In the genomic region with DNA sequence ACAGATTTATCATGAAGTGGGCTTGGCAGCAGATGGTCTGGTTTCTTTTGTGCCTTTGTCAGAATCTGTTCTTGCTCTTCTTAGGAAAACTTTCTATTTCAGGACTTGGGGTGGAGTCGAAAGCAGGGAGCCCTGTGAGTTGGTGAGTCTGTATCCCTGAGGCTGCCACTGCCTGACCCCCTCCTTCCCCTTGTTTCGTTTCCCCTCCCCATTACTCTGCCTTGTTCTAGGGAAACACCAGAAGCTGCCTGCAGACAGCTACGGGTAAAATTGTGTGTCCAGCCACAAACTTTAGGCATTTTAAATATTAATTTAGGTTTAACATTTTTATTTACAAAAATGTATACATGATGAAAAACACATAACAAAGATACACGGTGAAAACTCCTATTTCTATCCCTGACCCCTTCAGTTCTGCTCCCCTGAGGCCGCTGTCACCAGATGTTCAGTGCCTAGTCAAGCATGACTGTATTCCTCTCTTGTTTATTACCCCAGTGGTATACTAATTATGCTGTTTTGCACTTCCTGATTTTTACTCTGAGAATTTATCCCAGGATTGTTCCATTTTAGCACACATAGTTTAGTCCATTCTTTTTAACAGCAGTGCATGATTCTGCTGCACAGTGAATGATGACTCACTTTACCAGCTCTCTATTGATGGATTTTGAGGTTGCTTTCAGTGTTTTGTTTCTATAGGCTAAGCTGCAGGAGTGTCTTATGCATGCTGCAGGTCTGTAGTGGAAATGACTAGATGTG, we compare ENCODE assay signal across 8 cellular contexts. TPM values are rescaled to one million over a fixed set of nuclear protein-coding genes. Genes with fewer than 3 reads are reported as not detected.
A peak's percentile ranks its signal among the peaks of the same experiment; 100 is the strongest.
DNase-seq lines count a peak whose midpoint lies in the region; ATAC-seq and TF ChIP-seq lines count a peak whose summit lies in the region.

No MANE protein-coding gene starts in this region.

- H3K36me3 ChIP-seq in left ventricle myocardium inferior = no peaks in the 10 kb centered on the region
- H3K36me3 ChIP-seq in adipocyte (ENCODE audit: control insufficient read depth, insufficient read depth, low read length, severe bottlenecking) = peaks cover 8% of the 10 kb centered on the region
- peaks cover 10% of the 10 kb centered on the region for H3K36me3 ChIP-seq in lower lobe of right lung
- H3K36me3 ChIP-seq in SJCRH30 = no peaks in the 10 kb centered on the region

- no peak for DNase-seq in left ventricle myocardium inferior
- DNase-seq in left ventricle myocardium superior = no peak
- DNase-seq in adipocyte (ENCODE audit: low read depth) = peak; percentile 48
- no peak for DNase-seq in lower lobe of right lung
- DNase-seq in dedifferentiated amniotic fluid mesenchymal stem cell (ENCODE audit: extremely low spot score) = no peak
- no peak for DNase-seq in SW480 (ENCODE audit: low spot score)
- no peak for DNase-seq in SJCRH30

- intact Hi-C loops in left ventricle myocardium inferior (cut with micrococcal nuclease) = no loop called here
- intact Hi-C loops in left ventricle myocardium superior (cut with micrococcal nuclease) = no loop called here
- intact Hi-C loops in lower lobe of right lung (cut with DNase I) = no loop called here

- H3K9me3 ChIP-seq in left ventricle myocardium inferior (replicated peaks) = no peaks in the 10 kb centered on the region
- H3K9me3 ChIP-seq in adipocyte (ENCODE audit: control insufficient read depth, low read length) = no peaks in the 10 kb centered on the region
- H3K9me3 ChIP-seq in lower lobe of right lung = no peaks in the 10 kb centered on the region
- H3K9me3 ChIP-seq in SJCRH30 (replicated peaks) = no peaks in the 10 kb centered on the region

- TF ChIP-seq CTCF in left ventricle myocardium inferior (IDR thresholded peaks at IDR 0.05; ENCODE audit: borderline replicate concordance) = no peak
- TF ChIP-seq CTCF in lower lobe of right lung (IDR thresholded peaks at IDR 0.05) = no peak

- ATAC-seq in left ventricle myocardium superior = no peak
- peak; percentile 33 for ATAC-seq in HG03439 (IDR thresholded peaks at IDR 0.05; ENCODE audit: unreplicated experiment)
- no peak for ATAC-seq in lower lobe of right lung

- H3K4me1 ChIP-seq in left ventricle myocardium inferior = peaks cover 100% of the 10 kb centered on the region
- peaks cover 98% of the 10 kb centered on the region for H3K4me1 ChIP-seq in adipocyte (ENCODE audit: control insufficient read depth, insufficient read depth, low read length)
- peaks cover 100% of the 10 kb centered on the region for H3K4me1 ChIP-seq in lower lobe of right lung
- peaks cover 69% of the 10 kb centered on the region for H3K4me1 ChIP-seq in SJCRH30

- H3K4me3 ChIP-seq in left ventricle myocardium inferior = peak overlapping the region; percentile 99
- peak overlapping the region; percentile 71 for H3K4me3 ChIP-seq in adipocyte (ENCODE audit: low read length)
- H3K4me3 ChIP-seq in lower lobe of right lung = peak overlapping the region; percentile 14
- H3K4me3 ChIP-seq in SJCRH30 = no peak overlapping the region

- H3K27ac ChIP-seq in left ventricle myocardium inferior (replicated peaks) (peak overlapping the region; percentile 100), lower lobe of right lung (peak overlapping the region; percentile 81), SJCRH30 (no peak overlapping the region)

- no peaks in the 10 kb centered on the region for H3K27me3 ChIP-seq in left ventricle myocardium inferior (ENCODE audit: low read depth)
- no peaks in the 10 kb centered on the region for H3K27me3 ChIP-seq in adipocyte (replicated peaks; ENCODE audit: control insufficient read depth, insufficient read depth, low read length)
- no peaks in the 10 kb centered on the region for H3K27me3 ChIP-seq in lower lobe of right lung (ENCODE audit: low read depth)
- H3K27me3 ChIP-seq in SJCRH30 = no peaks in the 10 kb centered on the region

- peak overlapping the region; percentile 81 for H3K9ac ChIP-seq in adipocyte (ENCODE audit: low read length)

RNA-seq across cellular contexts. Expression of a gene that starts 9.1 kb away (rescaled TPM):
- total RNA-seq in left ventricle myocardium inferior = 33.4 TPM
- total RNA-seq in left ventricle myocardium superior = 41.2 TPM
- 169 TPM for total RNA-seq in lower lobe of right lung
- 37.7 and 40.4 TPM in 2 replicates for total RNA-seq in SJCRH30 (2014; rRNA removed; shearing (Covaris generic))

RNA-seq across cellular contexts. Expression of a gene that starts 54.8 kb away (rescaled TPM):
- total RNA-seq in left ventricle myocardium inferior (101 TPM), left ventricle myocardium superior (119 TPM), lower lobe of right lung (33.3 TPM)
- total RNA-seq in SJCRH30 (2014; rRNA removed; shearing (Covaris generic)) = 259 and 261 TPM in 2 replicates
